34 cellular contexts compared by ENCODE assay signal in the genomic region with DNA sequence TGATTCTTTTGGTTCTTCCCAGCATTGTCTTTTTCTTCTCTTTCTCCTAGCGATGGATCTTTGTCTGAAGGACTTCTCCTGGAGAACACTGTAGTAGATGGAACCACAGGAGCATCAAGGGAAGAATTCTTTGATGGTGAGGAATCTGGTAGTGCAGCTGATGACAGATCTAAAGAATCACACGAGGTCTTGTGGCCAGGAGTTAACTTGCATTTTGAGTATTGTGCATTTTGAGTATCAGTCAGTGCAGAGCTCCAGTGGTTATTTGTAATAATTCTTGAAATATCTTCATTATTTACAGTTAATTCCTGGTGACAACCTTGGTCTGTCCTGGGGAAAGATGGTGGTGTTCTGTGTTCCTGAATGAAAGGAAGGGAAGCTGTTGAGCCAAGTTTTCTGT. TPM values are rescaled to one million over a fixed set of nuclear protein-coding genes. Genes with fewer than 3 reads are reported as not detected.
"Had no signal": no experiment of that assay in that cellular context is flagged by ENCODE, and none has a peak within 500 bp of the region (broad histone marks: within the 10 kb centered on the region; RNA-seq: fewer than 3 reads in every experiment).

No MANE protein-coding gene starts in this region.

- H3K27me3 Mint-ChIP-seq: activated CD4-positive, alpha-beta T cell treated with anti-CD3 and anti-CD28 coated beads, Interleukin-2, amount 10 ng/mL, durations not matched to agents 24 days and 14 days; activated naive CD4-positive, alpha-beta T cell treated with anti-CD3 and anti-CD28 coated beads, Interleukin-2, amount 50 U/mL, for 24 hours; activated naive CD8-positive, alpha-beta T cell treated with anti-CD3 and anti-CD28 coated beads, Interleukin-2, amount 10 ng/mL, durations not matched to agents 7 days and 5 days; central memory CD8-positive, alpha-beta T cell had no signal

- DNase-seq: activated CD4-positive, alpha-beta memory T cell treated with anti-CD3 and anti-CD28 coated beads for 36 hours; activated CD4-positive, alpha-beta T cell treated with anti-CD3 and anti-CD28 coated beads for 36 hours; activated CD4-positive, alpha-beta T cell treated with anti-CD3 and anti-CD28 coated beads, Interleukin-2, amount 10 ng/mL, durations not matched to agents 24 days and 14 days; activated CD4-positive, CD25-positive, alpha-beta regulatory T cell; activated CD4-positive, CD25-positive, alpha-beta regulatory T cell treated with anti-CD3 and anti-CD28 coated beads, Interleukin-2, amount 50 U/mL, for 72 hours; activated CD8-positive, alpha-beta memory T cell treated with anti-CD3 and anti-CD28 coated beads, Interleukin-2, amount 10 ng/mL, durations not matched to agents 7 days and 5 days; activated CD8-positive, alpha-beta memory T cell treated with anti-CD3 and anti-CD28 coated beads, Interleukin-2, amount 50 U/mL, for 4 hours; activated CD8-positive, alpha-beta T cell treated with anti-CD3 and anti-CD28 coated beads, Interleukin-2, amount 10 ng/mL, durations not matched to agents 7 days and 5 days; activated effector memory CD4-positive, alpha-beta T cell treated with anti-CD3 and anti-CD28 coated beads, Interleukin-2, amount 50 U/mL, for 16 hours; activated naive CD4-positive, alpha-beta T cell treated with anti-CD3 and anti-CD28 coated beads for 36 hours; activated naive CD8-positive, alpha-beta T cell treated with anti-CD3 and anti-CD28 coated beads, Interleukin-2, amount 10 ng/mL, durations not matched to agents 7 days and 5 days; activated T-cell treated with anti-CD3 and anti-CD28 coated beads, Interleukin-2, amount 50 U/mL, for 1 hour; activated T-cell treated with anti-CD3 and anti-CD28 coated beads, Interleukin-2, amount 50 U/mL, for 48 hours; amniotic stem cell; anterior cingulate cortex; brain microvascular endothelial cell; dorsolateral prefrontal cortex; effector memory CD4-positive, alpha-beta T cell; endodermal cell; erythroblast; gastrocnemius medialis; T-helper 1 cell; T-helper 2 cell had no signal

- H3K36me3 Mint-ChIP-seq: activated CD4-positive, alpha-beta memory T cell treated with anti-CD3 and anti-CD28 coated beads for 36 hours; activated CD8-positive, alpha-beta memory T cell treated with anti-CD3 and anti-CD28 coated beads, Interleukin-2, amount 10 ng/mL, durations not matched to agents 7 days and 5 days had no signal

- ATAC-seq: activated CD4-positive, alpha-beta T cell treated with anti-CD3 and anti-CD28 coated beads for 36 hours; activated CD8-positive, alpha-beta memory T cell treated with anti-CD3 and anti-CD28 coated beads, Interleukin-2, amount 10 ng/mL, durations not matched to agents 7 days and 5 days; activated CD8-positive, alpha-beta T cell treated with anti-CD3 and anti-CD28 coated beads, Interleukin-2, amount 10 ng/mL, durations not matched to agents 7 days and 5 days; gastrocnemius medialis had no signal

- H3K27ac ChIP-seq: brain microvascular endothelial cell, coronary artery, dorsolateral prefrontal cortex, esophagus muscularis mucosa, foreskin keratinocyte, gastrocnemius medialis had no signal

- H3K9me3 ChIP-seq: esophagus muscularis mucosa, gastrocnemius medialis had no signal

- H3K4me1 ChIP-seq: esophagus muscularis mucosa, gastrocnemius medialis had no signal

- FAIRE-seq: astrocyte, bronchial epithelial cell had no signal

- H3K9me3 Mint-ChIP-seq: activated CD4-positive, alpha-beta memory T cell treated with anti-CD3 and anti-CD28 coated beads for 36 hours; activated CD4-positive, alpha-beta T cell treated with anti-CD3 and anti-CD28 coated beads, Interleukin-2, amount 10 ng/mL, durations not matched to agents 24 days and 14 days; activated naive CD4-positive, alpha-beta T cell treated with anti-CD3 and anti-CD28 coated beads for 36 hours; activated naive CD4-positive, alpha-beta T cell treated with anti-CD3 and anti-CD28 coated beads, Interleukin-2, amount 50 U/mL, for 24 hours; activated naive CD8-positive, alpha-beta T cell treated with anti-CD3 and anti-CD28 coated beads, Interleukin-2, amount 10 ng/mL, durations not matched to agents 7 days and 5 days; activated T-helper 1 cell treated with anti-CD3 and anti-CD28 coated beads, Interleukin-12 subunit alpha, Interleukin-12 subunit beta, Interleukin-2, Interleukin-4 antibody, amounts not matched to agents 30 ng/mL and 10 ng/mL and 1 ng/mL, durations not matched to agents 14 hours and 24 hours and 36 hours; activated T-helper 2 cell treated with anti-CD3 and anti-CD28 coated beads, Interferon-gamma antibody, Interleukin-2, Interleukin-4, amounts not matched to agents 10 μg/mL and 5 μg/mL and 100 μg/mL, durations not matched to agents 14 hours and 24 hours and 36 hours; central memory CD8-positive, alpha-beta T cell; dendritic cell treated with granulocyte-macrophage colony-stimulating factor and Interleukin-4, amounts not matched to agents 40 ng/mL and 50 ng/mL, for 4 days had no signal

- H3K4me1 Mint-ChIP-seq: activated CD4-positive, alpha-beta T cell treated with anti-CD3 and anti-CD28 coated beads for 36 hours; activated CD4-positive, alpha-beta T cell treated with anti-CD3 and anti-CD28 coated beads, Interleukin-2, amount 10 ng/mL, durations not matched to agents 24 days and 14 days; activated naive CD4-positive, alpha-beta T cell treated with anti-CD3 and anti-CD28 coated beads, Interleukin-2, amount 50 U/mL, for 24 hours; central memory CD8-positive, alpha-beta T cell; endodermal cell had no signal

- H3K36me3 ChIP-seq: brain microvascular endothelial cell, gastrocnemius medialis had no signal

- H3K4me3 ChIP-seq: coronary artery, dorsolateral prefrontal cortex, esophagus muscularis mucosa, gastrocnemius medialis had no signal

- H3K27ac Mint-ChIP-seq: activated CD4-positive, alpha-beta memory T cell treated with anti-CD3 and anti-CD28 coated beads for 36 hours; activated CD4-positive, alpha-beta T cell treated with anti-CD3 and anti-CD28 coated beads for 36 hours; activated CD4-positive, alpha-beta T cell treated with anti-CD3 and anti-CD28 coated beads, Interleukin-2, amount 10 ng/mL, durations not matched to agents 24 days and 14 days; activated CD8-positive, alpha-beta memory T cell treated with anti-CD3 and anti-CD28 coated beads, Interleukin-2, amount 10 ng/mL, durations not matched to agents 7 days and 5 days; activated CD8-positive, alpha-beta T cell treated with anti-CD3 and anti-CD28 coated beads, Interleukin-2, amount 10 ng/mL, durations not matched to agents 7 days and 5 days; activated naive CD4-positive, alpha-beta T cell treated with anti-CD3 and anti-CD28 coated beads for 36 hours; activated naive CD4-positive, alpha-beta T cell treated with anti-CD3 and anti-CD28 coated beads, Interleukin-2, amount 50 U/mL, for 24 hours; activated naive CD8-positive, alpha-beta T cell treated with anti-CD3 and anti-CD28 coated beads, Interleukin-2, amount 10 ng/mL, durations not matched to agents 7 days and 5 days; activated T-helper 1 cell treated with anti-CD3 and anti-CD28 coated beads, Interleukin-12 subunit alpha, Interleukin-12 subunit beta, Interleukin-2, Interleukin-4 antibody, amounts not matched to agents 30 ng/mL and 10 ng/mL and 1 ng/mL, durations not matched to agents 14 hours and 24 hours and 36 hours; activated T-helper 2 cell treated with anti-CD3 and anti-CD28 coated beads, Interferon-gamma antibody, Interleukin-2, Interleukin-4, amounts not matched to agents 10 μg/mL and 5 μg/mL and 100 μg/mL, durations not matched to agents 14 hours and 24 hours and 36 hours; dendritic cell treated with granulocyte-macrophage colony-stimulating factor and Interleukin-4, amounts not matched to agents 40 ng/mL and 50 ng/mL, for 4 days; endodermal cell had no signal

- H3K27me3 ChIP-seq: brain microvascular endothelial cell, dorsolateral prefrontal cortex, esophagus muscularis mucosa, foreskin keratinocyte, gastrocnemius medialis had no signal

- H3K4me3 Mint-ChIP-seq: activated CD4-positive, alpha-beta memory T cell treated with anti-CD3 and anti-CD28 coated beads for 36 hours; activated CD4-positive, alpha-beta T cell treated with anti-CD3 and anti-CD28 coated beads for 36 hours; activated CD4-positive, alpha-beta T cell treated with anti-CD3 and anti-CD28 coated beads, Interleukin-2, amount 10 ng/mL, durations not matched to agents 24 days and 14 days; activated CD8-positive, alpha-beta memory T cell treated with anti-CD3 and anti-CD28 coated beads, Interleukin-2, amount 10 ng/mL, durations not matched to agents 7 days and 5 days; activated CD8-positive, alpha-beta T cell treated with anti-CD3 and anti-CD28 coated beads, Interleukin-2, amount 10 ng/mL, durations not matched to agents 7 days and 5 days; activated naive CD4-positive, alpha-beta T cell treated with anti-CD3 and anti-CD28 coated beads for 36 hours; activated naive CD4-positive, alpha-beta T cell treated with anti-CD3 and anti-CD28 coated beads, Interleukin-2, amount 50 U/mL, for 24 hours; activated naive CD8-positive, alpha-beta T cell treated with anti-CD3 and anti-CD28 coated beads, Interleukin-2, amount 10 ng/mL, durations not matched to agents 7 days and 5 days; activated T-helper 1 cell treated with anti-CD3 and anti-CD28 coated beads, Interleukin-12 subunit alpha, Interleukin-12 subunit beta, Interleukin-2, Interleukin-4 antibody, amounts not matched to agents 30 ng/mL and 10 ng/mL and 1 ng/mL, durations not matched to agents 14 hours and 24 hours and 36 hours; central memory CD8-positive, alpha-beta T cell; dendritic cell treated with granulocyte-macrophage colony-stimulating factor and Interleukin-4, amounts not matched to agents 40 ng/mL and 50 ng/mL, for 4 days; endodermal cell had no signal

RNA-seq across cellular contexts. Expression of a gene that starts 45.4 kb away (rescaled TPM):
- total RNA-seq: glomerular endothelial cell had no signal
